In the genomic region with DNA sequence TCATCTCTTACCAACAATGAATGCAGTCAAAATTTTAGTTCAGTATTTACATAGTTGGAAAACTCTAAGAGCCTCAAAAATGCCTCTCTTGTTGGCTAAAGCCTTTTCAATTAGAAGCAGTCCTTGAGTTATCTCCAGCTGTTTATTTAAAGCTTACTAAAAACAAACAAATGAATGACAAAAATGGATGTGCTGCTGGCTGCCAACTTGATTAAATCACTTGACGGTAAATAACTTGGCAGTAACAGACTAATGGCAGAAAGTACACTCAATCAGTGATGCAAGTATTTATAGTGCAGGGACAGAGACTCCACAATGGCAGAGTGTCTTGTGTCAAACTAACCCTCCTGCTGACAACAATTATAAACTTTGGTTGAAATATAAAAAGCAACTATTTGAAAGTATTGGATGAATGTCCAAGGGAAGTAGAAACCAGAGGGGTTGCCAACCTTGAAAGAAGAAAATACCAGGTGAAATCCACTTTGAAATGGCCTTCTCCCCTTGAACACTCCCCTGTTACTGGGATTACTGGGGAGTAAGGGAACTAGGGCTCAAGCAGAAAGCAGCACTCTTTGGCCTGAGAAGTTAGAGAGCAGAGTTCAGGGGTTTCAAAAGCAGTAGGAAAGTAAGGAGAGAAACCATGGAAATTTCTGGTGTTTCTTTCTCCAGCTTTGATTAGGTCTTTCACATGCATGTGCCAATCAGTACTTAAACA, we compare ENCODE assay signal across 23 cellular contexts.
DNase-seq lines count a peak whose midpoint lies in the region; ATAC-seq and TF ChIP-seq lines count a peak whose summit lies in the region.
"Had no signal": no experiment of that assay in that cellular context is flagged by ENCODE, and none has a peak within 500 bp of the region (broad histone marks: within the 10 kb centered on the region; RNA-seq: fewer than 3 reads in every experiment).

No MANE protein-coding gene starts in this region.

- peaks cover 14% of the 10 kb centered on the region for H3K4me1 Mint-ChIP-seq in WTC11
- H3K4me1 Mint-ChIP-seq: central memory CD8-positive, alpha-beta T cell; natural killer cell had no signal

- intact Hi-C loops in left ventricle myocardium superior (cut with micrococcal nuclease), result no loop called here

- peaks cover 26% of the 10 kb centered on the region for H3K9me3 Mint-ChIP-seq in WTC11

- H3K36me3 Mint-ChIP-seq in WTC11, result peaks cover 20% of the 10 kb centered on the region
- H3K36me3 Mint-ChIP-seq: CD8-positive, alpha-beta T cell; natural killer cell had no signal

- CTCF ChIA-PET in WTC11 (lab: Charles Lee), result no interaction called here

- no peak for TF ChIP-seq POLR2A in GM18505 (IDR thresholded peaks at IDR 0.05; ENCODE audit: borderline replicate concordance, extremely low read depth, insufficient read depth, insufficient read length)

- no peak for TF ChIP-seq CTCF in WTC11 (IDR thresholded peaks at IDR 0.05)

- ATAC-seq in WTC11, result no peak
- ATAC-seq in left ventricle myocardium superior, result peak; percentile 98
- ATAC-seq in GM18505 (IDR thresholded peaks at IDR 0.05; ENCODE audit: unreplicated experiment), result no peak
- ATAC-seq: activated CD8-positive, alpha-beta T cell treated with anti-CD3 and anti-CD28 coated beads, Interleukin-2, amount 10 ng/mL, durations not matched to agents 7 days and 5 days; CD8-positive, alpha-beta T cell; K562; natural killer cell had no signal

- POLR2A ChIA-PET in WTC11 (lab: Charles Lee), result no interaction called here

- no peak overlapping the region for H3K27ac Mint-ChIP-seq in WTC11
- H3K27ac Mint-ChIP-seq: activated CD8-positive, alpha-beta T cell treated with anti-CD3 and anti-CD28 coated beads, Interleukin-2, amount 10 ng/mL, durations not matched to agents 7 days and 5 days; CD8-positive, alpha-beta T cell; natural killer cell; stimulated activated naive CD8-positive, alpha-beta T cell treated with anti-CD3 and anti-CD28 coated beads, Interleukin-15, Interleukin-2, amounts not matched to agents 100 ng/mL and 50 ng/mL, for 24 hours had no signal

- H3K4me3 Mint-ChIP-seq in WTC11, result peak overlapping the region; percentile 71
- H3K4me3 Mint-ChIP-seq: activated CD8-positive, alpha-beta T cell treated with anti-CD3 and anti-CD28 coated beads, Interleukin-2, amount 10 ng/mL, durations not matched to agents 7 days and 5 days; CD8-positive, alpha-beta T cell; central memory CD8-positive, alpha-beta T cell; natural killer cell; stimulated activated naive CD8-positive, alpha-beta T cell treated with anti-CD3 and anti-CD28 coated beads, Interleukin-15, Interleukin-2, amounts not matched to agents 100 ng/mL and 50 ng/mL, for 24 hours had no signal

- peaks cover 14% of the 10 kb centered on the region for H3K27me3 Mint-ChIP-seq in WTC11 (ENCODE audit: low read depth)
- H3K27me3 Mint-ChIP-seq: central memory CD8-positive, alpha-beta T cell; stimulated activated naive CD8-positive, alpha-beta T cell treated with anti-CD3 and anti-CD28 coated beads, Interleukin-15, Interleukin-2, amounts not matched to agents 100 ng/mL and 50 ng/mL, for 24 hours had no signal

- DNase-seq in DMS79 treated with DMSO at 0.1 percent for 48 hours (lab: John Stamatoyannopoulos, UW) (peak; percentile 60), M059J (ENCODE audit: low read depth) (peak; percentile 15), WTC11 (ENCODE audit: low spot score) (no peak), left ventricle myocardium superior (no peak), RPMI8226 (no peak), cerebellar nuclear complex (lab: John Stamatoyannopoulos, UW) (no peak)
- no peak for DNase-seq in activated T-cell treated with anti-CD3 and anti-CD28 coated beads, Interleukin-2, amount 50 U/mL, for 1 hour
- DNase-seq: activated CD4-positive, alpha-beta T cell treated with anti-CD3 and anti-CD28 coated beads for 1 hour; activated CD8-positive, alpha-beta T cell treated with anti-CD3 and anti-CD28 coated beads, Interleukin-2, amount 10 ng/mL, durations not matched to agents 7 days and 5 days; activated gamma-delta T cell; AML-193; CD8-positive, alpha-beta T cell; DMS 273 treated with DMSO at 0.1 percent for 48 hours; HCEC 1CT; MM.1S; natural killer cell; NCI-H1436 treated with DMSO at 0.1 percent for 48 hours; occipital lobe; T-helper 2 cell had no signal

TF ChIP-seq in WTC11, 78 proteins besides CTCF, POLR2A, EP300 and RAD21:
- TF ChIP-seq ARID4B (CRISPR knock-in tag; IDR thresholded peaks at IDR 0.05; ENCODE audit: borderline replicate concordance), result no peak
- TF ChIP-seq, protein P1, sequence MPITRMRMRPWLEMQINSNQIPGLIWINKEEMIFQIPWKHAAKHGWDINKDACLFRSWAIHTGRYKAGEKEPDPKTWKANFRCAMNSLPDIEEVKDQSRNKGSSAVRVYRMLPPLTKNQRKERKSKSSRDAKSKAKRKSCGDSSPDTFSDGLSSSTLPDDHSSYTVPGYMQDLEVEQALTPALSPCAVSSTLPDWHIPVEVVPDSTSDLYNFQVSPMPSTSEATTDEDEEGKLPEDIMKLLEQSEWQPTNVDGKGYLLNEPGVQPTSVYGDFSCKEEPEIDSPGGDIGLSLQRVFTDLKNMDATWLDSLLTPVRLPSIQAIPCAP (CRISPR knock-in tag; IDR thresholded peaks at IDR 0.05), result no peak

Comparison
In these comparisons a context has a peak if more than half of its experiments do, and no peak if none do; other contexts are left out.
1. DNase-seq: peak in DMS79 treated with DMSO at 0.1 percent for 48 hours (single experiment) and M059J (single experiment); none in WTC11 (single experiment), left ventricle myocardium superior (single experiment), RPMI8226 (single experiment), activated T-cell treated with anti-CD3 and anti-CD28 coated beads, Interleukin-2, amount 50 U/mL, for 1 hour (single experiment) and cerebellar nuclear complex (0 of 2).